ENCODE assay signal across 8 cellular contexts in genomic region chr9:136686534-136686793, GRCh38. TPM values are rescaled to one million over a fixed set of nuclear protein-coding genes. Genes with fewer than 3 reads are reported as not detected.
DNase-seq lines count a peak whose midpoint lies in the region; ATAC-seq and TF ChIP-seq lines count a peak whose summit lies in the region.

No MANE protein-coding gene starts in this region.

- no peak overlapping the region for H4K5ac ChIP-seq in mesendoderm (ENCODE audit: low read length)

- DNase-seq in heart right ventricle (no peak), cardiac septum (ENCODE audit: low spot score) (no peak), body of pancreas (no peak), mesendoderm (no peak), NCI-H510A (lab: John Stamatoyannopoulos, UW) (no peak), NCI-H146 treated with DMSO at 0.1 percent for 48 hours (lab: John Stamatoyannopoulos, UW; ENCODE audit: unreplicated experiment) (no peak)

- no peak overlapping the region for H3K4ac ChIP-seq in mesendoderm (ENCODE audit: low read depth, low read length)

- H3K9me3 ChIP-seq in heart right ventricle (no peaks in the 10 kb centered on the region), body of pancreas (no peaks in the 10 kb centered on the region)

- no peak overlapping the region for H4K8ac ChIP-seq in mesendoderm (ENCODE audit: low read depth, low read length)

- peak overlapping the region; percentile 74 for H3K4me2 ChIP-seq in mesendoderm (ENCODE audit: low read length)

- no peak overlapping the region for H2BK5ac ChIP-seq in mesendoderm (ENCODE audit: low read length)

- no peak overlapping the region for H2BK120ac ChIP-seq in mesendoderm (ENCODE audit: low read depth, low read length)

- peak overlapping the region; percentile 74 to 96 (median 93) for H3K27ac ChIP-seq in heart right ventricle
- H3K27ac ChIP-seq in body of pancreas: peak overlapping the region; percentile 93 to 98 (median 96)
- H3K27ac ChIP-seq in mesendoderm (ENCODE audit: low read depth, low read length): no peak overlapping the region

- peak overlapping the region; percentile 63 for H3K18ac ChIP-seq in mesendoderm (ENCODE audit: low read length)

- H3K9ac ChIP-seq in mesendoderm (ENCODE audit: low read length): peak overlapping the region; percentile 92

- no peaks in the 10 kb centered on the region for H3K79me1 ChIP-seq in mesendoderm (ENCODE audit: low read length)

- H3K23ac ChIP-seq in mesendoderm (ENCODE audit: low read length): peak overlapping the region; percentile 72

- peaks cover 25 to 92% (median 57%) of the 10 kb centered on the region in 9 donors for H3K4me1 ChIP-seq in heart right ventricle
- peaks cover 85% of the 10 kb centered on the region for H3K4me1 ChIP-seq in body of pancreas
- H3K4me1 ChIP-seq in mesendoderm (ENCODE audit: control insufficient read depth, low read depth, low read length): no peaks in the 10 kb centered on the region

- H3K4me3 ChIP-seq in heart right ventricle (peak overlapping the region; percentile 63 to 94 (median 82)), body of pancreas (peak overlapping the region; percentile 67 to 82), mesendoderm (ENCODE audit: low read length) (peak overlapping the region; percentile 64)

- H3K36me3 ChIP-seq in heart right ventricle: peaks cover 0 to 4% (median 0%) of the 10 kb centered on the region in 9 donors
- H3K36me3 ChIP-seq in body of pancreas (replicated peaks in 1 of 2; ENCODE audit: insufficient read depth in 1 of 2, low read depth in 2 of 2): no peaks in the 10 kb centered on the region
- H3K36me3 ChIP-seq in mesendoderm (ENCODE audit: control insufficient read depth, insufficient read depth, low read length): no peaks in the 10 kb centered on the region

- no peak for TF ChIP-seq POLR2A in body of pancreas (IDR thresholded peaks at IDR 0.05)

- H2BK15ac ChIP-seq in mesendoderm (replicated peaks; ENCODE audit: low read depth): no peak overlapping the region

- H3K79me2 ChIP-seq in mesendoderm (ENCODE audit: control insufficient read depth, insufficient read depth, low read length): no peaks in the 10 kb centered on the region

- no peak for TF ChIP-seq CTCF in heart right ventricle (IDR thresholded peaks at IDR 0.05)
- TF ChIP-seq CTCF in body of pancreas (IDR thresholded peaks at IDR 0.05): no peak

- no peaks in the 10 kb centered on the region for H3K27me3 ChIP-seq in heart right ventricle
- H3K27me3 ChIP-seq in body of pancreas: no peaks in the 10 kb centered on the region
- H3K27me3 ChIP-seq in mesendoderm (ENCODE audit: insufficient read depth, low read length, poor library complexity): no peaks in the 10 kb centered on the region

- peak in 1 of 8 donors; percentile 2 for ATAC-seq in heart right ventricle
- ATAC-seq in body of pancreas: no peak
- ATAC-seq in GM21515 (IDR thresholded peaks at IDR 0.05; ENCODE audit: unreplicated experiment): no peak
- ATAC-seq in GM18870 (IDR thresholded peaks at IDR 0.05; ENCODE audit: unreplicated experiment): no peak

- intact Hi-C loops in heart right ventricle (cut with DNase I): loop anchor here in 5 of 10 donors (1.0 to 5.0 kb wide), 3 partner anchors 41 to 199 kb away; no protein-coding TSS in a partner anchor
- intact Hi-C loops in cardiac septum (cut with DNase I): no loop called here
- intact Hi-C loops in body of pancreas (cut with DNase I): no loop called here

- H3K56ac ChIP-seq in mesendoderm (ENCODE audit: low read length): peak overlapping the region; percentile 99

- WGBS in heart right ventricle, 2 donors: 3 to 4% methylated on average over 16 to 20 of the region's 20 CpGs
- WGBS in body of pancreas, 2 donors: 0% methylated on average over 18 of the region's 20 CpGs; no CpG with 5 or more reads in 1 of the 2 donors
- WGBS in mesendoderm (ENCODE audit: extremely low coverage, insufficient coverage, low lambda C conversion rate): no CpG with 5 or more reads among the region's 20 CpGs

- H2AK5ac ChIP-seq in mesendoderm (ENCODE audit: low read length): no peak overlapping the region

RNA-seq across cellular contexts. Expression of gene AGPAT2, which starts 0.8 kb away (rescaled TPM):
- total RNA-seq in heart right ventricle (10 to 100 TPM; 48.1 to 83.3 (median 58.4) TPM), cardiac septum (48.4 TPM), body of pancreas (100 to 1,000 TPM in 1 of 2 donors, 10 to 100 TPM in 1; 94.2 to 275 TPM)
- polyA plus RNA-seq in heart right ventricle: 100 to 1,000 TPM in 1 of 2 donors, 10 to 100 TPM in 1; 97.2 to 195 TPM
- 14.1 TPM for polyA plus RNA-seq in mesendoderm (2013, experiment 1 of 2)
- 14.3 TPM for polyA plus RNA-seq in mesendoderm (2013, experiment 2 of 2)

RNA-seq across cellular contexts. Expression of gene EGFL7, which starts 23.7 kb away (rescaled TPM):
- total RNA-seq in heart right ventricle: 100 to 1,000 TPM in 5 of 10 donors, 10 to 100 TPM in 5; 68.6 to 115 (median 99.6) TPM
- 100 to 1,000 TPM; 160 to 377 TPM for polyA plus RNA-seq in heart right ventricle
- 85.3 TPM for total RNA-seq in cardiac septum
- total RNA-seq in body of pancreas: 10 to 100 TPM; 14.8 to 47.0 TPM
- 14.0 TPM for polyA plus RNA-seq in mesendoderm (2013, experiment 1 of 2)
- polyA plus RNA-seq in mesendoderm (2013, experiment 2 of 2): 13.6 TPM

RNA-seq across cellular contexts. Expression of gene DIPK1B, which starts 25.9 kb away (rescaled TPM):
- total RNA-seq in heart right ventricle (10 to 100 TPM; 15.7 to 26.1 (median 17.9) TPM), cardiac septum (28.3 TPM), body of pancreas (10 to 100 TPM in 1 of 2 donors, 1 to 10 TPM in 1; 2.0 to 25.7 TPM)
- 10 to 100 TPM; 24.8 to 37.9 TPM for polyA plus RNA-seq in heart right ventricle
- 17.8 TPM for polyA plus RNA-seq in mesendoderm (2013, experiment 1 of 2)
- polyA plus RNA-seq in mesendoderm (2013, experiment 2 of 2): 18.1 TPM

RNA-seq across cellular contexts. Expression of gene LCN10, which starts 56.3 kb away (rescaled TPM):
- total RNA-seq in heart right ventricle (10 to 100 TPM in 3 of 10 donors, 1 to 10 TPM in 4, under 1 TPM in 3; 0.44 to 28.7 (median 1.7) TPM), cardiac septum (3.3 TPM), body of pancreas (1 to 10 TPM in 1 of 2 donors, under 1 TPM in 1; 0.78 to 4.6 TPM)
- polyA plus RNA-seq in heart right ventricle: 100 to 1,000 TPM in 1 of 2 donors, 10 to 100 TPM in 1; 34.0 to 144 TPM
- 0.27 TPM for polyA plus RNA-seq in mesendoderm (2013, experiment 1 of 2)
- polyA plus RNA-seq in mesendoderm (2013, experiment 2 of 2): 0.59 TPM
